Comparison of ENCODE assay signal across 2 cellular contexts in genomic region chr19:8441725-8442544, GRCh38.
TF ChIP-seq lines count a peak whose summit lies in the region.

No MANE protein-coding gene starts in this region.

TF ChIP-seq in GM23338, 12 proteins besides CTCF, POLR2A, EP300 and RAD21:
- no peak for TF ChIP-seq EZH2phosphoT487 (IDR thresholded peaks at IDR 0.05; ENCODE audit: unreplicated experiment)
- no peak for TF ChIP-seq EZH2 (IDR thresholded peaks at IDR 0.05; ENCODE audit: low read depth, unreplicated experiment)
- no peak for TF ChIP-seq JUNB (IDR thresholded peaks at IDR 0.05; ENCODE audit: unreplicated experiment)
- TF ChIP-seq ZNF331 (CRISPR knock-in tag; IDR thresholded peaks at IDR 0.05; ENCODE audit: low read depth) = no peak
- no peak for TF ChIP-seq CREB1 (CRISPR knock-in tag; IDR thresholded peaks at IDR 0.05; ENCODE audit: low read depth)
- no peak for TF ChIP-seq NANOG (IDR thresholded peaks at IDR 0.05; ENCODE audit: borderline replicate concordance)
- no peak for TF ChIP-seq STAT1 (IDR thresholded peaks at IDR 0.05; ENCODE audit: unreplicated experiment)
- no peak for TF ChIP-seq ZNF114 (CRISPR knock-in tag; IDR thresholded peaks at IDR 0.05)
- no peak for TF ChIP-seq ZNF462 (CRISPR knock-in tag; IDR thresholded peaks at IDR 0.05)
TF ChIP-seq in GM23338: peak in this region for 0.

TF ChIP-seq in WTC11, 78 proteins besides CTCF, POLR2A, EP300 and RAD21:
- no peak for TF ChIP-seq ZBTB21 (CRISPR knock-in tag; IDR thresholded peaks at IDR 0.05; ENCODE audit: borderline replicate concordance)
- no peak for TF ChIP-seq MYBL2 (CRISPR knock-in tag; IDR thresholded peaks at IDR 0.05)
- no peak for TF ChIP-seq ZNF671 (CRISPR knock-in tag; IDR thresholded peaks at IDR 0.05)
- TF ChIP-seq MXD4 (CRISPR knock-in tag; IDR thresholded peaks at IDR 0.05; ENCODE audit: borderline replicate concordance) = no peak
- no peak for TF ChIP-seq ZNF281 (CRISPR knock-in tag; IDR thresholded peaks at IDR 0.05)
- TF ChIP-seq PRDM15 (CRISPR knock-in tag; IDR thresholded peaks at IDR 0.05) = no peak
- peak; percentile 87 for TF ChIP-seq GTF2I (CRISPR knock-in tag; conservative IDR thresholded peaks at IDR 0.05)
- TF ChIP-seq ZNF121 (CRISPR knock-in tag; IDR thresholded peaks at IDR 0.05) = peak; percentile 99
